In genomic region chr14:55624913-55625312, GRCh38 we compare ENCODE assay signal across 15 cellular contexts. TPM values are rescaled to one million over a fixed set of nuclear protein-coding genes. Genes with fewer than 3 reads are reported as not detected.
DNase-seq lines count a peak whose midpoint lies in the region; ATAC-seq and TF ChIP-seq lines count a peak whose summit lies in the region.
"Had no signal": no experiment of that assay in that cellular context is flagged by ENCODE, and none has a peak within 500 bp of the region (broad histone marks: within the 10 kb centered on the region; RNA-seq: fewer than 3 reads in every experiment).

No MANE protein-coding gene starts in this region.

- peaks cover 9% of the 10 kb centered on the region for H3K36me3 ChIP-seq in smooth muscle cell (ENCODE audit: low read depth)

- H3K27ac Mint-ChIP-seq in memory B cell, result peak overlapping the region; percentile 1

- no peak overlapping the region for H3K4me3 ChIP-seq in smooth muscle cell
- H3K4me3 ChIP-seq: SJCRH30 had no signal

- H3K27me3 Mint-ChIP-seq in memory B cell, result no peaks in the 10 kb centered on the region

- H3K27ac ChIP-seq in smooth muscle cell (ENCODE audit: low read depth) (peak overlapping the region; percentile 68), RWPE1 (no peak overlapping the region)
- H3K27ac ChIP-seq: SJCRH30 had no signal

- 29% methylated on average over 4 of the region's 4 CpGs for WGBS in smooth muscle cell (ENCODE audit: low lambda C conversion rate)

- no peaks in the 10 kb centered on the region for H3K9me3 ChIP-seq in smooth muscle cell (replicated peaks; ENCODE audit: low read depth)
- H3K9me3 ChIP-seq: SJCRH30 had no signal

- H3K9ac ChIP-seq in smooth muscle cell (ENCODE audit: low read depth), result no peak overlapping the region

- H3K4me2 ChIP-seq in smooth muscle cell, result peak overlapping the region; percentile 58

- peaks cover 8% of the 10 kb centered on the region for H3K4me1 Mint-ChIP-seq in memory B cell

- DNase-seq in EH (ENCODE audit: low read depth) (peak; percentile 30), amniotic epithelial cell (ENCODE audit: low read depth) (peak; percentile 29), memory B cell (ENCODE audit: low spot score in 2 of 2) (no peak), smooth muscle cell (lab: John Stamatoyannopoulos, UW; ENCODE audit: unreplicated experiment) (no peak), T1000 (lab: John Stamatoyannopoulos, UW) (no peak), RWPE1 (ENCODE audit: low spot score) (no peak)
- DNase-seq: COR-L47, KG1, NCI-H1048, NCI-H1436 treated with DMSO at 0.1 percent for 48 hours, NCI-H2081, NCI-H748 treated with DMSO at 0.1 percent for 48 hours, SJCRH30 had no signal

- H4K20me1 ChIP-seq in smooth muscle cell (ENCODE audit: low read depth), result peaks cover 8% of the 10 kb centered on the region

- H3K4me3 Mint-ChIP-seq in memory B cell, result no peak overlapping the region

- H3K36me3 Mint-ChIP-seq in memory B cell, result peaks cover 60% of the 10 kb centered on the region

- H3F3A ChIP-seq in smooth muscle cell (ENCODE audit: low read depth), result peaks cover 16% of the 10 kb centered on the region

- TF ChIP-seq CTCF in smooth muscle cell (IDR thresholded peaks at IDR 0.05; ENCODE audit: borderline replicate concordance, insufficient read depth, poor library complexity, severe bottlenecking) (no peak), RWPE1 (conservative IDR thresholded peaks at IDR 0.05; ENCODE audit: low read depth) (no peak)

- peaks cover 5% of the 10 kb centered on the region for H3K9me3 Mint-ChIP-seq in memory B cell

- H3K79me2 ChIP-seq in smooth muscle cell (ENCODE audit: low read depth), result peaks cover 4% of the 10 kb centered on the region

- CTCF ChIA-PET in RWPE1 (lab: Yijun Ruan, JAX), result no interaction called here

- H3K27me3 ChIP-seq in smooth muscle cell (ENCODE audit: low read depth), result no peaks in the 10 kb centered on the region
- H3K27me3 ChIP-seq: SJCRH30 had no signal

- H3K4me1 ChIP-seq in smooth muscle cell (ENCODE audit: low read depth), result no peaks in the 10 kb centered on the region
- H3K4me1 ChIP-seq: SJCRH30 had no signal

- no peak overlapping the region for H2AFZ ChIP-seq in smooth muscle cell (ENCODE audit: low read depth)

- POLR2A ChIA-PET in RWPE1 (lab: Yijun Ruan, JAX; ENCODE audit: low non-redundant PET), result no interaction called here

- ATAC-seq in memory B cell (ENCODE audit: low read depth), result no peak
- no peak for ATAC-seq in HG03442 (IDR thresholded peaks at IDR 0.05; ENCODE audit: unreplicated experiment)
- ATAC-seq: HCT116 had no signal

RNA-seq across cellular contexts. Expression of gene KTN1, which starts 44.9 kb away (rescaled TPM):
- total RNA-seq in smooth muscle cell, result 117 and 119 TPM in 2 replicates
- polyA plus RNA-seq in smooth muscle cell, result 84.8 and 148 TPM in 2 replicates

Comparison
In these comparisons a context has a peak if more than half of its experiments do, and no peak if none do; other contexts are left out.
1. DNase-seq: peak in EH (single experiment) and amniotic epithelial cell (single experiment); none in memory B cell (0 of 2), smooth muscle cell (single experiment), T1000 (single experiment) and RWPE1 (single experiment).